8 cellular contexts compared by ENCODE assay signal in the genomic region with DNA sequence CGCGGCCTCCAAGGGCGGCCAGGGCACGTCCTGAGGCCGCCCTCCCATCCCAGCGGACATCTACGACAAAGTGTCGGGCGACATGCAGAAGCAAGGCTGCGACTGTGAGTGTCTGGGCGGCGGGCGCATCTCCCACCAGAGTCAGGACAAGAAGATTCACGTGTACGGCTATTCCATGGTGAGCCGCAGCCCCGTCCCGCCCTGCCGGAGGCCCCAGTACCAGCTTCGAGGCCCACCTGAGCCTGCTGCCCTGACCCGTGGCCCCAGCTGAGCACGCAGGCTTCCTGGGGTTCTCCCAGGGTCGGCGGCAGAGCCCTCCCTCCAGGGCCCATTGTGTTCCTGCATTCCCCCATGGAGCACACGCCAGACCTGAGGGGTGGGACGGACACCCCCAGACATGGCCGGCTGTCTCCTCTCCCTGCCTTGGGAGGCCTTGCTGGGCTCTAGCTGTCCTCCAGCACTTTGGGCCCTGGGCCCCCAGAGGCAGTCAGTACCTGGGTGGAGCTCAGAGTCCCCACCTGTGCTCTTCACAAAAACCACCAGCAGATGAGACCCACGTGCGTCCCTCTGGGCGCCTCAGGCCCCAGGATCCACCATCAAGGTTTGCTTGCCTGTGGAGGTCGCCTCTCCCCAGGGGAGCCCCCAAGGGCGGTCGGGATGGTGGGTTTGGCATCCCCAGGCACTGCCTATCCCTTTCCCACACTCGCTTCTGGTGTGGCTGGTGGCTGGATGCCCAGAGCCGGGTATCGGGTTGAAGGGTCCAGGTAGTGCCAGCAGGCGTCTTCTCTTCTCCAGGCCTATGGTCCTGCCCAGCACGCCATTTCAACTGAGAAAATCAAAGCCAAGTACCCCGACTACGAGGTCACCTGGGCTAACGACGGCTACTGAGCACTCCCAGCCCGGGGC. TPM values are rescaled to one million over a fixed set of nuclear protein-coding genes. Genes with fewer than 3 reads are reported as not detected.
DNase-seq lines count a peak whose midpoint lies in the region; ATAC-seq and TF ChIP-seq lines count a peak whose summit lies in the region.

No MANE protein-coding gene starts in this region.

- peak overlapping the region; percentile 72 to 93 (median 81) for H3K9ac ChIP-seq in skeletal muscle tissue (ENCODE audit: low read depth in 1 of 3, low read length in 3 of 3)

- CTCF ChIA-PET in activated CD4-positive, alpha-beta memory T cell treated with anti-CD3 and anti-CD28 coated beads, Interleukin-2, amount 10 ng/mL, durations not matched to agents 7 days and 5 days (lab: Charles Lee): interaction anchor here (0.6 to 1.5 kb wide), 2 partner anchors 39 to 62 kb away, joined by 3 to 4 read pairs; no protein-coding TSS in a partner anchor

- H3K27me3 ChIP-seq in H7 (ENCODE audit: control insufficient read depth, insufficient read depth, low read length) (peaks cover 5% of the 10 kb centered on the region), right atrium auricular region (no peaks in the 10 kb centered on the region), skeletal muscle tissue (ENCODE audit: control insufficient read depth in 3 of 3, insufficient read depth in 3 of 3, low read length in 3 of 3) (peaks cover 7 to 23% (median 10%) of the 10 kb centered on the region in 3 donors)

- H3K4me1 ChIP-seq in right atrium auricular region (peaks cover 0 to 45% of the 10 kb centered on the region in 2 donors), skeletal muscle tissue (ENCODE audit: control insufficient read depth in 3 of 3, insufficient read depth in 3 of 3, low read length in 3 of 3) (peaks cover 36 to 46% (median 36%) of the 10 kb centered on the region in 3 donors)

- POLR2A ChIA-PET in activated CD4-positive, alpha-beta memory T cell treated with anti-CD3 and anti-CD28 coated beads, Interleukin-2, amount 10 ng/mL, durations not matched to agents 7 days and 5 days (lab: Charles Lee): no interaction called here

- peak overlapping the region; percentile 59 for H3K27ac Mint-ChIP-seq in activated CD4-positive, alpha-beta memory T cell treated with anti-CD3 and anti-CD28 coated beads, Interleukin-2, amount 10 ng/mL, durations not matched to agents 7 days and 5 days

- peaks cover 16% of the 10 kb centered on the region for H3K27me3 Mint-ChIP-seq in activated CD4-positive, alpha-beta memory T cell treated with anti-CD3 and anti-CD28 coated beads, Interleukin-2, amount 10 ng/mL, durations not matched to agents 7 days and 5 days

- H3K36me3 ChIP-seq in H7 (replicated peaks; ENCODE audit: control insufficient read depth, insufficient read depth, low read length) (peaks cover 5% of the 10 kb centered on the region), right atrium auricular region (peaks cover 18% of the 10 kb centered on the region), skeletal muscle tissue (ENCODE audit: control insufficient read depth in 3 of 3, insufficient read depth in 3 of 3, low read length in 3 of 3) (peaks cover 6 to 17% (median 7%) of the 10 kb centered on the region in 3 donors)

- H3K27ac ChIP-seq in right atrium auricular region (peak overlapping the region; percentile 93 to 96), skeletal muscle tissue (ENCODE audit: low read depth, low read length) (peak overlapping the region; percentile 62)

- ATAC-seq in GM18502 (IDR thresholded peaks at IDR 0.05; ENCODE audit: poor library complexity, unreplicated experiment): no peak

- TF ChIP-seq CTCF in right atrium auricular region (IDR thresholded peaks at IDR 0.05) (no peak), GM13976 (IDR thresholded peaks at IDR 0.05; ENCODE audit: borderline replicate concordance, control extremely low read depth, extremely low read depth, insufficient read depth, missing control alignments) (no peak)

- H3K9me3 Mint-ChIP-seq in activated CD4-positive, alpha-beta memory T cell treated with anti-CD3 and anti-CD28 coated beads, Interleukin-2, amount 10 ng/mL, durations not matched to agents 7 days and 5 days: no peaks in the 10 kb centered on the region

- H3K9me3 ChIP-seq in right atrium auricular region (no peaks in the 10 kb centered on the region), skeletal muscle tissue (ENCODE audit: control insufficient read depth in 3 of 3, low read length in 3 of 3) (no peaks in the 10 kb centered on the region)

- DNase-seq in H7: no peak
- DNase-seq in activated CD4-positive, alpha-beta memory T cell treated with anti-CD3 and anti-CD28 coated beads, Interleukin-2, amount 10 ng/mL, durations not matched to agents 7 days and 5 days: no peak
- DNase-seq in right atrium auricular region (ENCODE audit: low spot score): no peak
- no peak for DNase-seq in GM13976 (ENCODE audit: low spot score)
- DNase-seq in NCI-H2081 (lab: John Stamatoyannopoulos, UW): no peak
- no peak for DNase-seq in NCI-H526 (lab: John Stamatoyannopoulos, UW)

- H3K4me3 ChIP-seq in H7 (ENCODE audit: insufficient read depth, low read depth, low read length) (peak overlapping the region; percentile 70), right atrium auricular region (peak overlapping the region; percentile 58 to 73), skeletal muscle tissue (ENCODE audit: low read length in 3 of 3) (peak overlapping the region; percentile 79 to 96 (median 95))

- peak overlapping the region; percentile 93 for H3K4me3 Mint-ChIP-seq in activated CD4-positive, alpha-beta memory T cell treated with anti-CD3 and anti-CD28 coated beads, Interleukin-2, amount 10 ng/mL, durations not matched to agents 7 days and 5 days

- in situ Hi-C loops in GM13976 (cut with MboI; ENCODE audit: low sequenced_read_pairs, unreplicated experiment): no loop called here

- H3K4me1 Mint-ChIP-seq in activated CD4-positive, alpha-beta memory T cell treated with anti-CD3 and anti-CD28 coated beads, Interleukin-2, amount 10 ng/mL, durations not matched to agents 7 days and 5 days: peaks cover 21% of the 10 kb centered on the region

- peaks cover 12% of the 10 kb centered on the region for H3K36me3 Mint-ChIP-seq in activated CD4-positive, alpha-beta memory T cell treated with anti-CD3 and anti-CD28 coated beads, Interleukin-2, amount 10 ng/mL, durations not matched to agents 7 days and 5 days (ENCODE audit: low read depth)

RNA-seq across cellular contexts. Expression of a gene that starts 1.0 kb away (rescaled TPM):
- 68.2 and 75.5 TPM in 2 replicates for total RNA-seq in H7 (2014; rRNA removed; shearing (Covaris generic))
- 10 to 100 TPM; 82.3 to 85.4 TPM for total RNA-seq in activated CD4-positive, alpha-beta memory T cell treated with anti-CD3 and anti-CD28 coated beads, Interleukin-2, amount 10 ng/mL, durations not matched to agents 7 days and 5 days
- total RNA-seq in right atrium auricular region: 100 to 1,000 TPM; 140 to 154 TPM
- 109 TPM for total RNA-seq in skeletal muscle tissue

RNA-seq across cellular contexts. Expression of a gene that starts 1.9 kb away (rescaled TPM):
- 1.2 and 3.0 TPM in 2 replicates for total RNA-seq in H7 (2014; rRNA removed; shearing (Covaris generic))
- total RNA-seq in activated CD4-positive, alpha-beta memory T cell treated with anti-CD3 and anti-CD28 coated beads, Interleukin-2, amount 10 ng/mL, durations not matched to agents 7 days and 5 days: 10 to 100 TPM; 12.5 to 13.6 TPM
- total RNA-seq in right atrium auricular region: 1 to 10 TPM; 1.7 to 2.0 TPM
- 0.52 TPM for total RNA-seq in skeletal muscle tissue

RNA-seq across cellular contexts. Expression of a gene that starts 7.9 kb away (rescaled TPM):
- total RNA-seq in H7 (2014; rRNA removed; shearing (Covaris generic)): 0.14 and 0.52 TPM in 2 replicates
- total RNA-seq in activated CD4-positive, alpha-beta memory T cell treated with anti-CD3 and anti-CD28 coated beads, Interleukin-2, amount 10 ng/mL, durations not matched to agents 7 days and 5 days: 1 to 10 TPM; 8.7 TPM
- total RNA-seq in right atrium auricular region: 1 to 10 TPM; 2.7 to 3.0 TPM
- 0.52 TPM for total RNA-seq in skeletal muscle tissue

RNA-seq across cellular contexts. Expression of a gene that starts 15.9 kb away (rescaled TPM):
- total RNA-seq in H7 (2014; rRNA removed; shearing (Covaris generic)): 213 and 240 TPM in 2 replicates
- total RNA-seq in activated CD4-positive, alpha-beta memory T cell treated with anti-CD3 and anti-CD28 coated beads, Interleukin-2, amount 10 ng/mL, durations not matched to agents 7 days and 5 days: 100 to 1,000 TPM; 301 to 316 TPM
- total RNA-seq in right atrium auricular region (100 to 1,000 TPM; 329 to 428 TPM), skeletal muscle tissue (196 TPM)

RNA-seq across cellular contexts. Expression of a gene that starts 36.1 kb away (rescaled TPM):
- 40.9 and 48.6 TPM in 2 replicates for total RNA-seq in H7 (2014; rRNA removed; shearing (Covaris generic))
- total RNA-seq in activated CD4-positive, alpha-beta memory T cell treated with anti-CD3 and anti-CD28 coated beads, Interleukin-2, amount 10 ng/mL, durations not matched to agents 7 days and 5 days: 10 to 100 TPM; 43.6 to 45.7 TPM
- total RNA-seq in right atrium auricular region (1 to 10 TPM; 1.9 to 4.1 TPM), skeletal muscle tissue (4.7 TPM)
